8 cellular contexts compared by ENCODE assay signal in genomic region chr15:45162771-45163507, GRCh38. TPM values are rescaled to one million over a fixed set of nuclear protein-coding genes. Genes with fewer than 3 reads are reported as not detected.
A peak's percentile ranks its signal among the peaks of the same experiment; 100 is the strongest.
DNase-seq lines count a peak whose midpoint lies in the region; FAIRE-seq and TF ChIP-seq lines count a peak whose summit lies in the region.

No MANE protein-coding gene starts in this region.

- H3K27me3 ChIP-seq in neuronal stem cell (ENCODE audit: control insufficient read depth in 3 of 3, insufficient read depth in 3 of 3, low read depth in 1 of 3, low read length in 3 of 3): no peaks in the 10 kb centered on the region
- no peaks in the 10 kb centered on the region for H3K27me3 ChIP-seq in testis

- H3K4ac ChIP-seq in neuronal stem cell (ENCODE audit: low read length): no peak overlapping the region

- intact Hi-C loops in testis (cut with DNase I; ENCODE audit: low total_unique reads): no loop called here

- no peak overlapping the region for H2BK120ac ChIP-seq in neuronal stem cell (ENCODE audit: low read depth, low read length)

- H4K91ac ChIP-seq in neuronal stem cell (ENCODE audit: low read depth, low read length, poor library complexity): no peak overlapping the region

- FAIRE-seq in RCC 7860 (lab: Jason Lieb, UNC): no peak

- DNase-seq in SIG-M5 treated with dmso at 0.1 percent for 504 hours (lab: John Stamatoyannopoulos, UW; ENCODE audit: unreplicated experiment) (peak; percentile 63), SIG-M5 (lab: John Stamatoyannopoulos, UW) (no peak), RCC 7860 (ENCODE audit: low spot score) (peak; percentile 68), fibroblast of the aortic adventitia (ENCODE audit: low read depth) (peak; percentile 84), neuronal stem cell (ENCODE audit: low spot score) (peak; percentile 68), testis (peak; percentile 87)
- DNase-seq in Jurkat, Clone E6-1 (ENCODE audit: low read depth, low spot score): peak; percentile 45
- peak; percentile 20 to 30 for DNase-seq in activated T-helper 1 cell treated with anti-CD3 and anti-CD28 coated beads, Interleukin-2, amount 50 U/mL, for 16 hours (ENCODE audit: low read depth in 1 of 2, low spot score in 1 of 2)

- TF ChIP-seq CTCF in fibroblast of the aortic adventitia (IDR thresholded peaks at IDR 0.05; ENCODE audit: insufficient read depth, low read length) (peak; percentile 96), testis (IDR thresholded peaks at IDR 0.05) (peak; percentile 59 to 73 (median 61))

- H3K36me3 ChIP-seq in neuronal stem cell (replicated peaks in 1 of 2; ENCODE audit: control insufficient read depth in 2 of 2, insufficient read depth in 2 of 2, low read length in 2 of 2) (peaks cover 0 to 3% of the 10 kb centered on the region in 2 donors), testis (ENCODE audit: low read depth, missing control alignments) (no peaks in the 10 kb centered on the region)

- no peak overlapping the region for H3K18ac ChIP-seq in neuronal stem cell (ENCODE audit: low read length)

- H3K4me1 ChIP-seq in neuronal stem cell (ENCODE audit: control insufficient read depth in 2 of 2, insufficient read depth in 1 of 2, low read depth in 1 of 2, low read length in 2 of 2) (peaks cover 5 to 14% of the 10 kb centered on the region in 2 donors), testis (peaks cover 13% of the 10 kb centered on the region)

- no peak overlapping the region for H3K4me3 ChIP-seq in Jurkat, Clone E6-1 (ENCODE audit: low read length)
- H3K4me3 ChIP-seq in fibroblast of the aortic adventitia (ENCODE audit: low read depth, low read length): no peak overlapping the region
- no peak overlapping the region for H3K4me3 ChIP-seq in neuronal stem cell (ENCODE audit: low read length in 2 of 2)
- H3K4me3 ChIP-seq in testis: no peak overlapping the region

- no peak overlapping the region for H2BK15ac ChIP-seq in neuronal stem cell (ENCODE audit: low read length)

- peak overlapping the region; percentile 61 for H3K9ac ChIP-seq in neuronal stem cell (ENCODE audit: low read depth, low read length, poor library complexity)

- H2AK5ac ChIP-seq in neuronal stem cell (ENCODE audit: low read depth, low read length): peak overlapping the region; percentile 27

- H3K9me3 ChIP-seq in neuronal stem cell (replicated peaks in 1 of 2; ENCODE audit: control insufficient read depth in 2 of 2, insufficient read depth in 1 of 2, low read depth in 1 of 2, low read length in 2 of 2) (no peaks in the 10 kb centered on the region), testis (no peaks in the 10 kb centered on the region)

- H2BK12ac ChIP-seq in neuronal stem cell (ENCODE audit: low read length): peak overlapping the region; percentile 43

- no peak overlapping the region for H2AFZ ChIP-seq in neuronal stem cell (ENCODE audit: low read length)

- H3K14ac ChIP-seq in neuronal stem cell (ENCODE audit: low read length): no peak overlapping the region

- TF ChIP-seq POLR2A in testis (IDR thresholded peaks at IDR 0.05): no peak

- H3K27ac ChIP-seq in neuronal stem cell (replicated peaks; ENCODE audit: low read length) (no peak overlapping the region), testis (no peak overlapping the region)

- no peak overlapping the region for H4K8ac ChIP-seq in neuronal stem cell (ENCODE audit: low read depth, low read length)

- H3K4me2 ChIP-seq in neuronal stem cell (ENCODE audit: insufficient read depth, low read length, poor library complexity, severe bottlenecking): no peak overlapping the region

- no CpG with 5 or more reads among the region's 7 CpGs for WGBS in neuronal stem cell (ENCODE audit: extremely low coverage in 2 of 2, insufficient read length in 2 of 2, insufficient replicate concordance in 1 of 2), 2 donors
- WGBS in testis, 2 donors: 16 to 47% methylated on average over 5 to 7 of the region's 7 CpGs

- H3K23ac ChIP-seq in neuronal stem cell (ENCODE audit: low read depth, low read length, poor library complexity): peak overlapping the region; percentile 18

- peak overlapping the region; percentile 8 for H2BK5ac ChIP-seq in neuronal stem cell (ENCODE audit: low read length)

- H3K79me1 ChIP-seq in neuronal stem cell (ENCODE audit: low read depth, low read length): peaks cover 1% of the 10 kb centered on the region

RNA-seq across cellular contexts. Expression of gene SHF, which starts 24.8 kb away (rescaled TPM):
- 13.0 TPM for polyA plus RNA-seq in Jurkat, Clone E6-1 (2012; ENCODE audit: insufficient read depth, insufficient read length)
- total RNA-seq in fibroblast of the aortic adventitia (ENCODE audit: low replicate concordance): 1.9 and 11.0 TPM in 2 replicates
- polyA plus RNA-seq in neuronal stem cell (2013, experiment 1 of 2): 31.0 TPM
- polyA plus RNA-seq in neuronal stem cell (2013, experiment 2 of 2): 29.9 TPM
- total RNA-seq in testis: 10 to 100 TPM in 1 of 2 donors, 1 to 10 TPM in 1; 9.3 to 12.7 TPM
- polyA plus RNA-seq in testis (ENCODE audit: insufficient read depth, low read depth, low replicate concordance): 13.2 TPM

RNA-seq across cellular contexts. Expression of gene DUOX1, which starts 33.1 kb away (rescaled TPM):
- 2.8 TPM for polyA plus RNA-seq in Jurkat, Clone E6-1 (2012; ENCODE audit: insufficient read depth, insufficient read length)
- not detected in 2 replicates for total RNA-seq in fibroblast of the aortic adventitia (ENCODE audit: low replicate concordance)
- 0.06 TPM for polyA plus RNA-seq in neuronal stem cell (2013, experiment 1 of 2)
- 0.03 TPM for polyA plus RNA-seq in neuronal stem cell (2013, experiment 2 of 2)
- 1 to 10 TPM; 5.3 to 5.7 TPM for total RNA-seq in testis
- polyA plus RNA-seq in testis (ENCODE audit: insufficient read depth, low read depth, low replicate concordance): 2.8 TPM

RNA-seq across cellular contexts. Expression of gene DUOXA1, which starts 33.3 kb away (rescaled TPM):
- not detected for polyA plus RNA-seq in Jurkat, Clone E6-1 (2012; ENCODE audit: insufficient read depth, insufficient read length)
- total RNA-seq in fibroblast of the aortic adventitia (ENCODE audit: low replicate concordance): 0.36 TPM in 1 of 2 replicates, not detected in the other
- polyA plus RNA-seq in neuronal stem cell (2013, experiment 1 of 2): 0.04 TPM
- polyA plus RNA-seq in neuronal stem cell (2013, experiment 2 of 2): not detected
- under 1 TPM; 0.31 to 0.94 TPM for total RNA-seq in testis
- polyA plus RNA-seq in testis (ENCODE audit: insufficient read depth, low read depth, low replicate concordance): 1.0 TPM

RNA-seq across cellular contexts. Expression of gene DUOXA2, which starts 48.8 kb away (rescaled TPM):
- not detected for polyA plus RNA-seq in Jurkat, Clone E6-1 (2012; ENCODE audit: insufficient read depth, insufficient read length)
- total RNA-seq in fibroblast of the aortic adventitia (ENCODE audit: low replicate concordance) (not detected in 2 replicates), testis (under 1 TPM; 0.31 to 0.39 TPM)
- not detected for polyA plus RNA-seq in neuronal stem cell (2013, experiment 1 of 2)
- polyA plus RNA-seq in neuronal stem cell (2013, experiment 2 of 2): not detected
- polyA plus RNA-seq in testis (ENCODE audit: insufficient read depth, low read depth, low replicate concordance): 0.36 TPM

RNA-seq across cellular contexts. Expression of gene DUOX2, which starts 49.0 kb away (rescaled TPM):
- not detected for polyA plus RNA-seq in Jurkat, Clone E6-1 (2012; ENCODE audit: insufficient read depth, insufficient read length)
- not detected in 2 replicates for total RNA-seq in fibroblast of the aortic adventitia (ENCODE audit: low replicate concordance)
- polyA plus RNA-seq in neuronal stem cell (2013, experiment 1 of 2): 0.01 TPM
- polyA plus RNA-seq in neuronal stem cell (2013, experiment 2 of 2): 0.01 TPM
- 1 to 10 TPM; 1.2 to 4.8 TPM for total RNA-seq in testis
- polyA plus RNA-seq in testis (ENCODE audit: insufficient read depth, low read depth, low replicate concordance): 2.6 TPM
